21 cellular contexts compared by ENCODE assay signal in the genomic region with DNA sequence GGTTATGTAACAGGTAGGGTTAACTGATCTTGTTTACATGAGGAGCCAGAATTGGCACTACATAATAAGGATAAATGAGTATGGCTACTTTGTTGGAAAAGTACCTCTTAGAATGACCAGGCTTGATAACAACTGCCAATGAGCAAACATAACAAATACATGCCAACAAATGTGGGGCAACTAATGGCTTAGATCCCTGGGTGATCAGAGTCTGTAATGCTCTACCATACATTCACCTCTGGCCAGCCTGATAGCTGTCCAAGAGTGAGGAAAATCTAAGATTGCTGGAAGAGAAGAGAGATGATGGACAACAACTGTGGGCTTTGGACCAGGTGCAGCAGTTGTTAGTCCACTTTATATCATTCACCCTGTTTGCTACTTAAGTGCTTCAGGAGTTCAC.
DNase-seq lines count a peak whose midpoint lies in the region; ATAC-seq, FAIRE-seq and TF ChIP-seq lines count a peak whose summit lies in the region.
"Had no signal": no experiment of that assay in that cellular context is flagged by ENCODE, and none has a peak within 500 bp of the region (broad histone marks: within the 10 kb centered on the region; RNA-seq: fewer than 3 reads in every experiment).

No MANE protein-coding gene starts in this region.

- H2AFZ ChIP-seq in HepG2 (ENCODE audit: low read length): no peak overlapping the region

- TF ChIP-seq EP300 in HepG2 (IDR thresholded peaks at IDR 0.05; ENCODE audit: low read depth in 2 of 2, low read length in 2 of 2) (no peak), HepG2 (CRISPR knock-in tag; IDR thresholded peaks at IDR 0.05; ENCODE audit: borderline replicate concordance) (no peak)

- intact Hi-C loops in HepG2 (cut with micrococcal nuclease; ENCODE audit: unreplicated experiment): no loop called here

- no peak for TF ChIP-seq POLR2A in HepG2 (IDR thresholded peaks at IDR 0.05; ENCODE audit: insufficient read depth in 1 of 2, low read depth in 2 of 2, low read length in 2 of 2)

- H3K9ac ChIP-seq in liver (ENCODE audit: low read depth in 1 of 2, low read length in 2 of 2) (no peak overlapping the region), HepG2 (ENCODE audit: insufficient read depth, low read depth, low read length) (no peak overlapping the region)
- H3K9ac ChIP-seq: BLaER1 had no signal

- DNase-seq in HepG2 (ENCODE audit: low spot score) (no peak), left lobe of liver (ENCODE audit: low spot score) (no peak), COLO829 (ENCODE audit: low spot score) (no peak)
- DNase-seq: 8988T; ACHN; BE2C; C1 segment of cervical spinal cord; Caco-2; Calu3; CD4-positive, alpha-beta memory T cell; CD4-positive, CD25-positive, alpha-beta regulatory T cell; CD8-positive, alpha-beta memory T cell; DMS79 treated with DMSO at 0.1 percent for 48 hours; GF-D8 had no signal

- ATAC-seq in HepG2: no peak
- peak; percentile 89 for ATAC-seq in left lobe of liver
- no peak for ATAC-seq in GM18909 (IDR thresholded peaks at IDR 0.05; ENCODE audit: poor library complexity, unreplicated experiment)

- H3K27ac ChIP-seq in liver (ENCODE audit: low read depth in 1 of 2, low read length in 2 of 2) (peak overlapping the region in 1 of 2 donors; percentile 18), HepG2 (ENCODE audit: extremely low read length, insufficient read depth, low read length) (no peak overlapping the region)
- H3K27ac ChIP-seq: BLaER1 had no signal

- H3K4me3 ChIP-seq in liver (ENCODE audit: low read depth in 1 of 3, low read length in 3 of 3) (no peak overlapping the region), HepG2 (replicated peaks in 1 of 3; ENCODE audit: insufficient read depth in 1 of 3, low read depth in 2 of 3, low read length in 3 of 3) (no peak overlapping the region)
- H3K4me3 ChIP-seq: BLaER1 had no signal

- no peaks in the 10 kb centered on the region for H4K20me1 ChIP-seq in HepG2 (ENCODE audit: insufficient read depth, low read length)
- H4K20me1 ChIP-seq: BLaER1 had no signal

- BruUV-seq in HepG2 (replicated peaks; lab: Mats Ljungman, UMichigan): no TSS peak

- peaks cover 0 to 13% (median 1%) of the 10 kb centered on the region in 4 donors for H3K4me1 ChIP-seq in liver (ENCODE audit: control insufficient read depth in 4 of 4, insufficient read depth in 4 of 4, low read length in 3 of 4)
- H3K4me1 ChIP-seq in HepG2 (ENCODE audit: insufficient read depth, low read length): no peaks in the 10 kb centered on the region
- H3K4me1 ChIP-seq: BE2C, BLaER1, Caco-2 had no signal

- H3K9me3 ChIP-seq in liver (ENCODE audit: control insufficient read depth in 4 of 4, low read length in 3 of 4) (no peaks in the 10 kb centered on the region), HepG2 (ENCODE audit: low read length) (peaks cover 64% of the 10 kb centered on the region)
- H3K9me3 ChIP-seq: BE2C, Caco-2 had no signal

- CTCF ChIA-PET in HepG2 (lab: Yijun Ruan, JAX; ENCODE audit: low intra/inter-chr PET ratio, low total read pairs): no interaction called here

- POLR2A ChIA-PET in HepG2 (lab: Yijun Ruan, JAX): no interaction called here

- no peak for TF ChIP-seq RAD21 in liver (IDR thresholded peaks at IDR 0.05)
- TF ChIP-seq RAD21 in HepG2 (CRISPR knock-in tag; IDR thresholded peaks at IDR 0.05): no peak

- no peaks in the 10 kb centered on the region for H3K79me2 ChIP-seq in HepG2 (ENCODE audit: insufficient read depth, low read length)

- no peaks in the 10 kb centered on the region for H3K27me3 ChIP-seq in liver (ENCODE audit: control insufficient read depth in 4 of 4, insufficient read depth in 4 of 4, low read length in 3 of 4)
- no peaks in the 10 kb centered on the region for H3K27me3 ChIP-seq in HepG2 (ENCODE audit: control insufficient read depth in 1 of 2, insufficient read depth in 2 of 2, low read length in 2 of 2)
- H3K27me3 ChIP-seq: BE2C, BLaER1 had no signal

- H3K36me3 ChIP-seq in liver (ENCODE audit: control insufficient read depth in 4 of 4, insufficient read depth in 3 of 4, low read depth in 1 of 4, low read length in 3 of 4) (no peaks in the 10 kb centered on the region), HepG2 (replicated peaks in 1 of 2; ENCODE audit: control insufficient read depth in 1 of 2, insufficient read depth in 2 of 2, low read length in 2 of 2) (no peaks in the 10 kb centered on the region)
- H3K36me3 ChIP-seq: BE2C, BLaER1 had no signal

- no peak overlapping the region for H3K4me2 ChIP-seq in HepG2 (ENCODE audit: low read depth, low read length)
- H3K4me2 ChIP-seq: BLaER1 had no signal

- in situ Hi-C loops in HepG2 (cut with HindIII; ENCODE audit: extremely low pct_ligation_motif_present, low pct_unique_long_range_greater_than_20kb): no loop called here

- FAIRE-seq in HepG2 (lab: Jason Lieb, UNC): no peak
- FAIRE-seq: A204.1, D721Med, G401.6, GM12891 had no signal

- TF ChIP-seq CTCF in liver (IDR thresholded peaks at IDR 0.05; ENCODE audit: low read depth, low read length, missing input control) (no peak), HepG2 (CRISPR knock-in tag; IDR thresholded peaks at IDR 0.05) (no peak)

TF ChIP-seq in liver, 16 proteins besides CTCF, POLR2A, EP300 and RAD21:
- TF ChIP-seq TAF1 (conservative IDR thresholded peaks at IDR 0.05) (no peak), FOXA2 (IDR thresholded peaks at IDR 0.05) (peak; percentile 13), YY1 (IDR thresholded peaks at IDR 0.05) (peak; percentile 40), HNF4A (conservative IDR thresholded peaks at IDR 0.05) (peak in 1 of 2 donors; percentile 49), RXRA (IDR thresholded peaks at IDR 0.05) (peak in 1 of 2 donors; percentile 57), REST (IDR thresholded peaks at IDR 0.05) (no peak)
- TF ChIP-seq, protein P1, sequence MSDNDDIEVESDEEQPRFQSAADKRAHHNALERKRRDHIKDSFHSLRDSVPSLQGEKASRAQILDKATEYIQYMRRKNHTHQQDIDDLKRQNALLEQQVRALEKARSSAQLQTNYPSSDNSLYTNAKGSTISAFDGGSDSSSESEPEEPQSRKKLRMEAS (IDR thresholded peaks at IDR 0.05): no peak

TF ChIP-seq in HepG2, 621 proteins besides CTCF, POLR2A, EP300 and RAD21 (continues in another document):
- TF ChIP-seq GFI1 (CRISPR knock-in tag; IDR thresholded peaks at IDR 0.05; ENCODE audit: borderline replicate concordance) (no peak), ATF7-NPFF (CRISPR knock-in tag; IDR thresholded peaks at IDR 0.05; ENCODE audit: low read depth) (no peak), AKAP8 (CRISPR knock-in tag; IDR thresholded peaks at IDR 0.05) (no peak), ZNF383 (CRISPR knock-in tag; IDR thresholded peaks at IDR 0.05; ENCODE audit: borderline replicate concordance) (no peak), UBTF (CRISPR knock-in tag; IDR thresholded peaks at IDR 0.05) (no peak), IRF9 (CRISPR knock-in tag; IDR thresholded peaks at IDR 0.05; ENCODE audit: borderline replicate concordance) (no peak), ZC3H13 (CRISPR knock-in tag; IDR thresholded peaks at IDR 0.05) (no peak)
